ENCODE assay signal across 10 cellular contexts in the genomic region with DNA sequence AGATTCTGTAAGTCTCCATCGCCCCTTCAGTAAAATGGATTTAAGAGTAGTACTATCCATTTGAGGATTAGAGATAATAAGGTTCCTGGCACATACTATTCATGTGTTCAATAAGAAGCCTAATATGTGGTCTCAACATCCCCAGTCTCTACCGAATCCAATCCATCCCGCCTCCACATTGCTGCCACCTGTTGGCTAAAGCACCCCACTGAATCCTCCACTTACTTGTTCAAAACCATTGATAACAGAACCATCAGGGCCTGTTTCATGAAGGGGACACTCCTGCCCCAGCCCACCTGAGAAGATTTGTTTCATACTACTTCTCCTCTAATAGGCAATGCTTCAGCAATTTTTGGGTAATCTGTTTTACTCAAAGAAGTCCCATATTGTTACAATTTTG.
A peak's percentile ranks its signal among the peaks of the same experiment; 100 is the strongest.
DNase-seq lines count a peak whose midpoint lies in the region; ATAC-seq and TF ChIP-seq lines count a peak whose summit lies in the region.
"Had no signal": no experiment of that assay in that cellular context is flagged by ENCODE, and none has a peak within 500 bp of the region (broad histone marks: within the 10 kb centered on the region; RNA-seq: fewer than 3 reads in every experiment).

No MANE protein-coding gene starts in this region.

- in situ Hi-C loops in GM13977 (cut with MboI; ENCODE audit: low pct_unique_long_range_greater_than_20kb, low sequenced_read_pairs, unreplicated experiment) = no loop called here

- H3K27ac ChIP-seq in C4-2B = no peak overlapping the region
- H3K27ac ChIP-seq: neutrophil had no signal

- ATAC-seq in HG03521 (IDR thresholded peaks at IDR 0.05; ENCODE audit: unreplicated experiment) (no peak), GM21381 (IDR thresholded peaks at IDR 0.05; ENCODE audit: unreplicated experiment) (no peak)
- no peak for ATAC-seq in stimulated activated naive CD8-positive, alpha-beta T cell treated with anti-CD3 and anti-CD28 coated beads, Interleukin-15, Interleukin-2, amounts not matched to agents 100 U/mL and 50 U/mL, for 24 hours

- peak; percentile 73 for TF ChIP-seq CTCF in C4-2B (conservative IDR thresholded peaks at IDR 0.05)
- peak; percentile 28 for TF ChIP-seq CTCF in GM13977 (IDR thresholded peaks at IDR 0.05; ENCODE audit: extremely low read depth, insufficient read depth, missing control alignments)

- no peak for DNase-seq in GM13977 (ENCODE audit: low spot score)
- peak; percentile 7 for DNase-seq in RPMI8226
- peak; percentile 15 for DNase-seq in iPS-NIHi11 (ENCODE audit: low spot score)
- DNase-seq in glomerular visceral epithelial cell (ENCODE audit: extremely low spot score) = no peak
- DNase-seq in stimulated activated naive CD8-positive, alpha-beta T cell treated with anti-CD3 and anti-CD28 coated beads, Interleukin-15, Interleukin-2, amounts not matched to agents 100 U/mL and 50 U/mL, for 24 hours = no peak
- DNase-seq: NCI-H1694 treated with DMSO at 0.1 percent for 48 hours had no signal

Comparison
In these comparisons a context has a peak if more than half of its experiments do, and no peak if none do; other contexts are left out.
1. DNase-seq: peak in RPMI8226 (single experiment) and iPS-NIHi11 (single experiment); none in GM13977 (single experiment), glomerular visceral epithelial cell (single experiment) and stimulated activated naive CD8-positive, alpha-beta T cell treated with anti-CD3 and anti-CD28 coated beads, Interleukin-15, Interleukin-2, amounts not matched to agents 100 U/mL and 50 U/mL, for 24 hours (single experiment).